13 cellular contexts compared by ENCODE assay signal in genomic region chr14:68965261-68965761, GRCh38. TPM values are rescaled to one million over a fixed set of nuclear protein-coding genes. Genes with fewer than 3 reads are reported as not detected.
A peak's percentile ranks its signal among the peaks of the same experiment; 100 is the strongest.
DNase-seq lines count a peak whose midpoint lies in the region; ATAC-seq and TF ChIP-seq lines count a peak whose summit lies in the region.
"Had no signal": no experiment of that assay in that cellular context is flagged by ENCODE, and none has a peak within 500 bp of the region (broad histone marks: within the 10 kb centered on the region; RNA-seq: fewer than 3 reads in every experiment).

No MANE protein-coding gene starts in this region.

- no peaks in the 10 kb centered on the region for H3K9me3 Mint-ChIP-seq in CD4-positive, alpha-beta memory T cell
- H3K9me3 Mint-ChIP-seq in endothelial cell (ENCODE audit: unreplicated experiment) (no peaks in the 10 kb centered on the region), osteocyte (ENCODE audit: unreplicated experiment) (no peaks in the 10 kb centered on the region)

- no peaks in the 10 kb centered on the region for H3K27me3 Mint-ChIP-seq in CD4-positive, alpha-beta memory T cell
- H3K27me3 Mint-ChIP-seq in endothelial cell (ENCODE audit: unreplicated experiment) (peaks cover 6% of the 10 kb centered on the region), osteocyte (ENCODE audit: unreplicated experiment) (no peaks in the 10 kb centered on the region)

- H3K27me3 ChIP-seq in CD4-positive, alpha-beta memory T cell (ENCODE audit: insufficient read depth, low read length), result no peaks in the 10 kb centered on the region
- H3K27me3 ChIP-seq in SJCRH30, result no peaks in the 10 kb centered on the region

- no peak for ATAC-seq in HG03521 (IDR thresholded peaks at IDR 0.05; ENCODE audit: unreplicated experiment)

- H3K4me1 Mint-ChIP-seq in CD4-positive, alpha-beta memory T cell, result peaks cover 34 to 82% (median 47%) of the 10 kb centered on the region in 4 donors
- peaks cover 33% of the 10 kb centered on the region for H3K4me1 Mint-ChIP-seq in endothelial cell (ENCODE audit: unreplicated experiment)
- H3K4me1 Mint-ChIP-seq in osteocyte (ENCODE audit: unreplicated experiment), result peaks cover 85% of the 10 kb centered on the region

- TF ChIP-seq CTCF in endothelial cell (IDR thresholded peaks at IDR 0.05; ENCODE audit: unreplicated experiment), result no peak
- no peak for TF ChIP-seq CTCF in osteocyte (IDR thresholded peaks at IDR 0.05)
- no peak for TF ChIP-seq CTCF in GM10248 (IDR thresholded peaks at IDR 0.05; ENCODE audit: control extremely low read depth, extremely low read depth, low read depth, missing control alignments)

- peaks cover 61% of the 10 kb centered on the region for H3K4me1 ChIP-seq in CD4-positive, alpha-beta memory T cell (ENCODE audit: insufficient read depth, low read length)
- peaks cover 68% of the 10 kb centered on the region for H3K4me1 ChIP-seq in SJCRH30

- no peaks in the 10 kb centered on the region for H3K36me3 ChIP-seq in CD4-positive, alpha-beta memory T cell (ENCODE audit: insufficient read depth, low read length)
- no peaks in the 10 kb centered on the region; the same call in 1 of the 2 replicates for H3K36me3 ChIP-seq in SJCRH30

- POLR2A ChIA-PET in CD4-positive, alpha-beta memory T cell (lab: Charles Lee; ENCODE audit: partially characterized antibody), result interaction anchor here (5.5 kb wide), 1 partner anchor 12 kb away, joined by 55 read pairs; no protein-coding TSS in a partner anchor
- POLR2A ChIA-PET in GM10248 (lab: Yijun Ruan, JAX), result no interaction called here

- H3K27ac ChIP-seq in CD4-positive, alpha-beta memory T cell (ENCODE audit: low read depth, low read length), result no peak overlapping the region
- peak overlapping the region; percentile 50; the same call in 1 of the 2 replicates for H3K27ac ChIP-seq in SJCRH30

- peaks cover 0 to under 1% of the 10 kb centered on the region in 2 donors for H3K36me3 Mint-ChIP-seq in CD4-positive, alpha-beta memory T cell
- peaks cover 4% of the 10 kb centered on the region for H3K36me3 Mint-ChIP-seq in endothelial cell (ENCODE audit: low read depth, unreplicated experiment)
- H3K36me3 Mint-ChIP-seq in osteocyte (ENCODE audit: unreplicated experiment), result peaks cover 6% of the 10 kb centered on the region
- H3K36me3 Mint-ChIP-seq: immature natural killer cell had no signal

- no peaks in the 10 kb centered on the region for H3K9me3 ChIP-seq in CD4-positive, alpha-beta memory T cell (ENCODE audit: control insufficient read depth in 1 of 2, low read length in 2 of 2)
- H3K9me3 ChIP-seq in SJCRH30 (replicated peaks), result no peaks in the 10 kb centered on the region

- H3K4me3 Mint-ChIP-seq in CD4-positive, alpha-beta memory T cell, result peak overlapping the region in 6 of 8 donors; percentile 22 to 67 (median 52)
- H3K4me3 Mint-ChIP-seq in endothelial cell (ENCODE audit: unreplicated experiment) (no peak overlapping the region), osteocyte (ENCODE audit: unreplicated experiment) (no peak overlapping the region)
- H3K4me3 Mint-ChIP-seq: immature natural killer cell had no signal

- intact Hi-C loops in CD4-positive, alpha-beta memory T cell (cut with micrococcal nuclease), result no loop called here

- CTCF ChIA-PET in CD4-positive, alpha-beta memory T cell (lab: Charles Lee; ENCODE audit: partially characterized antibody), result no interaction called here
- CTCF ChIA-PET in GM10248 (lab: Yijun Ruan, JAX), result no interaction called here

- peak overlapping the region in 6 of 7 donors; percentile 33 to 88 (median 68) for H3K27ac Mint-ChIP-seq in CD4-positive, alpha-beta memory T cell
- H3K27ac Mint-ChIP-seq in endothelial cell (ENCODE audit: unreplicated experiment) (peak overlapping the region; percentile 8), osteocyte (ENCODE audit: unreplicated experiment) (peak overlapping the region; percentile 61)

- H3K4me3 ChIP-seq in CD4-positive, alpha-beta memory T cell (ENCODE audit: low read length in 2 of 2), result no peak overlapping the region
- no peak overlapping the region for H3K4me3 ChIP-seq in SJCRH30

- no peak for DNase-seq in CD4-positive, alpha-beta memory T cell
- DNase-seq in SJCRH30 (no peak), endothelial cell (ENCODE audit: low spot score) (no peak), osteocyte (ENCODE audit: extremely low spot score, unreplicated experiment) (no peak), NCI-H2029 treated with DMSO at 0.1 percent for 48 hours (lab: John Stamatoyannopoulos, UW) (no peak), GM10248 (ENCODE audit: extremely low spot score) (no peak), NCI-H1930 (lab: John Stamatoyannopoulos, UW) (no peak)
- DNase-seq: immature natural killer cell; MM.1S; stimulated activated CD4-positive, alpha-beta T cell treated with anti-CD3 and anti-CD28 coated beads, Interleukin-2, amount 100 ng/mL, for 24 hours; stimulated activated naive CD4-positive, alpha-beta T cell treated with Interleukin-2 at 50 U/mL for 16 hours; SW 1271 had no signal

RNA-seq across cellular contexts. Expression of gene ACTN1, which starts 13.8 kb away (rescaled TPM):
- total RNA-seq in CD4-positive, alpha-beta memory T cell, result 10 to 100 TPM; 70.8 to 75.1 TPM
- polyA plus RNA-seq in CD4-positive, alpha-beta memory T cell, result 10 to 100 TPM; 33.6 to 63.3 TPM
- 101 and 104 TPM in 2 replicates for total RNA-seq in SJCRH30 (2014; rRNA removed; shearing (Covaris generic))
- 130 TPM for total RNA-seq in endothelial cell (ENCODE audit: unreplicated experiment)
- total RNA-seq in osteocyte, result 371 and 380 TPM in 2 replicates

Comparison
In these comparisons a context has a peak if more than half of its experiments do, and no peak if none do; other contexts are left out.
1. H3K27ac Mint-ChIP-seq: peak in every context shown above with its lines; median percentile 68 in CD4-positive, alpha-beta memory T cell; 61 in osteocyte; 8 in endothelial cell.
2. H3K4me3 Mint-ChIP-seq: peak in CD4-positive, alpha-beta memory T cell (6 of 8); none in endothelial cell (single experiment) and osteocyte (single experiment).